ENCODE assay signal across 1 cellular context in genomic region chr13:26050568-26051230, GRCh38.
TF ChIP-seq lines count a peak whose summit lies in the region.

No MANE protein-coding gene starts in this region.

TF ChIP-seq in GM23338, 12 proteins besides CTCF, POLR2A, EP300 and RAD21 (continued from another document):
- TF ChIP-seq, protein P1, sequence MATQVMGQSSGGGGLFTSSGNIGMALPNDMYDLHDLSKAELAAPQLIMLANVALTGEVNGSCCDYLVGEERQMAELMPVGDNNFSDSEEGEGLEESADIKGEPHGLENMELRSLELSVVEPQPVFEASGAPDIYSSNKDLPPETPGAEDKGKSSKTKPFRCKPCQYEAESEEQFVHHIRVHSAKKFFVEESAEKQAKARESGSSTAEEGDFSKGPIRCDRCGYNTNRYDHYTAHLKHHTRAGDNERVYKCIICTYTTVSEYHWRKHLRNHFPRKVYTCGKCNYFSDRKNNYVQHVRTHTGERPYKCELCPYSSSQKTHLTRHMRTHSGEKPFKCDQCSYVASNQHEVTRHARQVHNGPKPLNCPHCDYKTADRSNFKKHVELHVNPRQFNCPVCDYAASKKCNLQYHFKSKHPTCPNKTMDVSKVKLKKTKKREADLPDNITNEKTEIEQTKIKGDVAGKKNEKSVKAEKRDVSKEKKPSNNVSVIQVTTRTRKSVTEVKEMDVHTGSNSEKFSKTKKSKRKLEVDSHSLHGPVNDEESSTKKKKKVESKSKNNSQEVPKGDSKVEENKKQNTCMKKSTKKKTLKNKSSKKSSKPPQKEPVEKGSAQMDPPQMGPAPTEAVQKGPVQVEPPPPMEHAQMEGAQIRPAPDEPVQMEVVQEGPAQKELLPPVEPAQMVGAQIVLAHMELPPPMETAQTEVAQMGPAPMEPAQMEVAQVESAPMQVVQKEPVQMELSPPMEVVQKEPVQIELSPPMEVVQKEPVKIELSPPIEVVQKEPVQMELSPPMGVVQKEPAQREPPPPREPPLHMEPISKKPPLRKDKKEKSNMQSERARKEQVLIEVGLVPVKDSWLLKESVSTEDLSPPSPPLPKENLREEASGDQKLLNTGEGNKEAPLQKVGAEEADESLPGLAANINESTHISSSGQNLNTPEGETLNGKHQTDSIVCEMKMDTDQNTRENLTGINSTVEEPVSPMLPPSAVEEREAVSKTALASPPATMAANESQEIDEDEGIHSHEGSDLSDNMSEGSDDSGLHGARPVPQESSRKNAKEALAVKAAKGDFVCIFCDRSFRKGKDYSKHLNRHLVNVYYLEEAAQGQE (IDR thresholded peaks at IDR 0.05; ENCODE audit: unreplicated experiment) = no peak
- TF ChIP-seq EZH2phosphoT487 (IDR thresholded peaks at IDR 0.05; ENCODE audit: unreplicated experiment) (no peak), NANOG (IDR thresholded peaks at IDR 0.05; ENCODE audit: borderline replicate concordance) (no peak), ZNF114 (CRISPR knock-in tag; IDR thresholded peaks at IDR 0.05) (no peak), ZNF331 (CRISPR knock-in tag; IDR thresholded peaks at IDR 0.05; ENCODE audit: low read depth) (no peak), POLR2AphosphoS5 (IDR thresholded peaks at IDR 0.05; ENCODE audit: low read depth) (no peak)
